1 cellular context compared by ENCODE assay signal in the genomic region with DNA sequence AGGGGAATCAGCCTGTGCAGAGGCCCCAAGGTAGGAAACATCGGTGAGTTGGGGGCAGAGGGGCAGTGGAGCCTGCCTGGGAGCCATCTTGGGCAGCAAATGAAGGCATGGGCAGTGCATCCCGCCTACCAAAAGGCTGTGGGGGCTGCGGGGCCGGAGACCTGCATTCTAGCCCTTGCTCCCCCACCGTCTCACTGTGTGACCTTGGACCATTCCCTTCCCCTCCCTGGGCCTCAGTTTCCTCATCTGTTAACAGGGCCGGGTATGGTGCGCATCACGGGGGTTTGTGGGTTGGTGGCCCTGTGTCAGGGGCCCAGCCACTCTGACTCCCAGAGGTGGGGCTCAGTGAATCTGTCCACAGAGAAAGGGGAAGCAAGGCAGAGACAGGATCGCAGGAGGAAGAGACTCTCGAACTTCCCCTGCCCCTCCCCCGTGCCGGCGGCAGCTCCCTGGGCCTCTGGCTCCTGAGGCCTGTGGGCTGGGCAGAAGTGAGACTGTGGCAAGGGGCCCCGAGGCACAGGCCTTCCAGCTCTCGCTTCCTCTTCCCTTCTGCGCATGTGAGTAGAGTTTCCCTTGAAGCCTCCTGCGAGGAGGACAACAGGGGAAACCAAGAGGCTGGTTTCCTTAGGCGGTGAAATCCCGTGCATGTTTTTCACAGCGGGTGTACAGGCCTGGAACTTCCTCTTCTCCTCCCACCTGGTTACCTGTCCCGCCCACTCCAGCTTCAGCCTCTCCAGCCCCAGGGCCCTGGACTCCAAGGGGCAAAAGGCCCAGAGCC.
TF ChIP-seq lines count a peak whose summit lies in the region.

No MANE protein-coding gene starts in this region.

TF ChIP-seq in GM12878, 131 proteins besides CTCF, POLR2A, EP300 and RAD21 (continued from another document and continues in another):
- TF ChIP-seq RUNX3 (IDR thresholded peaks at IDR 0.05; ENCODE audit: low read length) (peak; percentile 95), CHD1 (IDR thresholded peaks at IDR 0.05; ENCODE audit: low read depth, low read length) (0 out of 2 replicates have a peak, but pooled peaks have one; percentile 75), POLR2AphosphoS2 (IDR thresholded peaks at IDR 0.05; ENCODE audit: low read depth, low read length) (no peak), MEF2B (IDR thresholded peaks at IDR 0.05; ENCODE audit: partially characterized antibody, poor library complexity, severe bottlenecking) (peak; percentile 76), SPI1 (IDR thresholded peaks at IDR 0.05; ENCODE audit: borderline replicate concordance, insufficient read depth, low read depth, low read length) (peak; percentile 98), RBBP5 (conservative IDR thresholded peaks at IDR 0.05) (no peak), RAD51 (IDR thresholded peaks at IDR 0.05) (no peak), NFYA (IDR thresholded peaks at IDR 0.05; ENCODE audit: borderline replicate concordance, low read depth, low read length) (no peak), NBN (IDR thresholded peaks at IDR 0.05) (peak; percentile 94), FOXM1 (IDR thresholded peaks at IDR 0.05; ENCODE audit: low read depth, low read length) (peak; percentile 59; the same call in 1 of the 2 replicates), BRCA1 (IDR thresholded peaks at IDR 0.05; ENCODE audit: low read depth, low read length) (no peak), ZNF207 (IDR thresholded peaks at IDR 0.05; ENCODE audit: borderline replicate concordance) (peak; percentile 64), MTA2 (IDR thresholded peaks at IDR 0.05; ENCODE audit: low read depth) (peak; percentile 87), SMAD1 (IDR thresholded peaks at IDR 0.05; ENCODE audit: low read depth, partially characterized antibody) (no peak), BACH1 (IDR thresholded peaks at IDR 0.05; ENCODE audit: borderline replicate concordance) (peak; percentile 63; the same call in 1 of the 2 replicates), KLF5 (IDR thresholded peaks at IDR 0.05; ENCODE audit: partially characterized antibody) (peak; percentile 86), EED (IDR thresholded peaks at IDR 0.05; ENCODE audit: low read depth) (peak; percentile 100), FOXK2 (IDR thresholded peaks at IDR 0.05) (peak; percentile 66), BHLHE40 (IDR thresholded peaks at IDR 0.05; ENCODE audit: borderline replicate concordance in 1 of 2, low read depth in 2 of 2, low read length in 1 of 2) (peak; percentile 94 to 96), KAT2A (conservative IDR thresholded peaks at IDR 0.05; ENCODE audit: control insufficient read depth, low read depth, low read length) (no peak), BMI1 (IDR thresholded peaks at IDR 0.05; ENCODE audit: borderline replicate concordance) (0 out of 2 replicates have a peak, but pooled peaks have one; percentile 22), CBX3 (IDR thresholded peaks at IDR 0.05; ENCODE audit: borderline replicate concordance, low read depth) (no peak), PML (IDR thresholded peaks at IDR 0.05; ENCODE audit: low read length) (no peak), RELA (IDR thresholded peaks at IDR 0.05; ENCODE audit: borderline replicate concordance, partially characterized antibody) (peak; percentile 84), HDAC2 (IDR thresholded peaks at IDR 0.05) (no peak), JUND (IDR thresholded peaks at IDR 0.05; ENCODE audit: low read depth, low read length) (no peak), TARDBP (IDR thresholded peaks at IDR 0.05; ENCODE audit: borderline replicate concordance) (0 out of 2 replicates have a peak, but pooled peaks have one; percentile 31), STAT1 (conservative IDR thresholded peaks at IDR 0.05) (no peak)
- TF ChIP-seq, protein P1, sequence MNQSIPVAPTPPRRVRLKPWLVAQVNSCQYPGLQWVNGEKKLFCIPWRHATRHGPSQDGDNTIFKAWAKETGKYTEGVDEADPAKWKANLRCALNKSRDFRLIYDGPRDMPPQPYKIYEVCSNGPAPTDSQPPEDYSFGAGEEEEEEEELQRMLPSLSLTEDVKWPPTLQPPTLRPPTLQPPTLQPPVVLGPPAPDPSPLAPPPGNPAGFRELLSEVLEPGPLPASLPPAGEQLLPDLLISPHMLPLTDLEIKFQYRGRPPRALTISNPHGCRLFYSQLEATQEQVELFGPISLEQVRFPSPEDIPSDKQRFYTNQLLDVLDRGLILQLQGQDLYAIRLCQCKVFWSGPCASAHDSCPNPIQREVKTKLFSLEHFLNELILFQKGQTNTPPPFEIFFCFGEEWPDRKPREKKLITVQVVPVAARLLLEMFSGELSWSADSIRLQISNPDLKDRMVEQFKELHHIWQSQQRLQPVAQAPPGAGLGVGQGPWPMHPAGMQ (IDR thresholded peaks at IDR 0.05; ENCODE audit: borderline replicate concordance) = no peak
- TF ChIP-seq, protein P2, sequence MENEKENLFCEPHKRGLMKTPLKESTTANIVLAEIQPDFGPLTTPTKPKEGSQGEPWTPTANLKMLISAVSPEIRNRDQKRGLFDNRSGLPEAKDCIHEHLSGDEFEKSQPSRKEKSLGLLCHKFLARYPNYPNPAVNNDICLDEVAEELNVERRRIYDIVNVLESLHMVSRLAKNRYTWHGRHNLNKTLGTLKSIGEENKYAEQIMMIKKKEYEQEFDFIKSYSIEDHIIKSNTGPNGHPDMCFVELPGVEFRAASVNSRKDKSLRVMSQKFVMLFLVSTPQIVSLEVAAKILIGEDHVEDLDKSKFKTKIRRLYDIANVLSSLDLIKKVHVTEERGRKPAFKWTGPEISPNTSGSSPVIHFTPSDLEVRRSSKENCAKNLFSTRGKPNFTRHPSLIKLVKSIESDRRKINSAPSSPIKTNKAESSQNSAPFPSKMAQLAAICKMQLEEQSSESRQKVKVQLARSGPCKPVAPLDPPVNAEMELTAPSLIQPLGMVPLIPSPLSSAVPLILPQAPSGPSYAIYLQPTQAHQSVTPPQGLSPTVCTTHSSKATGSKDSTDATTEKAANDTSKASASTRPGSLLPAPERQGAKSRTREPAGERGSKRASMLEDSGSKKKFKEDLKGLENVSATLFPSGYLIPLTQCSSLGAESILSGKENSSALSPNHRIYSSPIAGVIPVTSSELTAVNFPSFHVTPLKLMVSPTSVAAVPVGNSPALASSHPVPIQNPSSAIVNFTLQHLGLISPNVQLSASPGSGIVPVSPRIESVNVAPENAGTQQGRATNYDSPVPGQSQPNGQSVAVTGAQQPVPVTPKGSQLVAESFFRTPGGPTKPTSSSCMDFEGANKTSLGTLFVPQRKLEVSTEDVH (IDR thresholded peaks at IDR 0.05; ENCODE audit: low read depth, partially characterized antibody) = no peak
- TF ChIP-seq, protein P3, sequence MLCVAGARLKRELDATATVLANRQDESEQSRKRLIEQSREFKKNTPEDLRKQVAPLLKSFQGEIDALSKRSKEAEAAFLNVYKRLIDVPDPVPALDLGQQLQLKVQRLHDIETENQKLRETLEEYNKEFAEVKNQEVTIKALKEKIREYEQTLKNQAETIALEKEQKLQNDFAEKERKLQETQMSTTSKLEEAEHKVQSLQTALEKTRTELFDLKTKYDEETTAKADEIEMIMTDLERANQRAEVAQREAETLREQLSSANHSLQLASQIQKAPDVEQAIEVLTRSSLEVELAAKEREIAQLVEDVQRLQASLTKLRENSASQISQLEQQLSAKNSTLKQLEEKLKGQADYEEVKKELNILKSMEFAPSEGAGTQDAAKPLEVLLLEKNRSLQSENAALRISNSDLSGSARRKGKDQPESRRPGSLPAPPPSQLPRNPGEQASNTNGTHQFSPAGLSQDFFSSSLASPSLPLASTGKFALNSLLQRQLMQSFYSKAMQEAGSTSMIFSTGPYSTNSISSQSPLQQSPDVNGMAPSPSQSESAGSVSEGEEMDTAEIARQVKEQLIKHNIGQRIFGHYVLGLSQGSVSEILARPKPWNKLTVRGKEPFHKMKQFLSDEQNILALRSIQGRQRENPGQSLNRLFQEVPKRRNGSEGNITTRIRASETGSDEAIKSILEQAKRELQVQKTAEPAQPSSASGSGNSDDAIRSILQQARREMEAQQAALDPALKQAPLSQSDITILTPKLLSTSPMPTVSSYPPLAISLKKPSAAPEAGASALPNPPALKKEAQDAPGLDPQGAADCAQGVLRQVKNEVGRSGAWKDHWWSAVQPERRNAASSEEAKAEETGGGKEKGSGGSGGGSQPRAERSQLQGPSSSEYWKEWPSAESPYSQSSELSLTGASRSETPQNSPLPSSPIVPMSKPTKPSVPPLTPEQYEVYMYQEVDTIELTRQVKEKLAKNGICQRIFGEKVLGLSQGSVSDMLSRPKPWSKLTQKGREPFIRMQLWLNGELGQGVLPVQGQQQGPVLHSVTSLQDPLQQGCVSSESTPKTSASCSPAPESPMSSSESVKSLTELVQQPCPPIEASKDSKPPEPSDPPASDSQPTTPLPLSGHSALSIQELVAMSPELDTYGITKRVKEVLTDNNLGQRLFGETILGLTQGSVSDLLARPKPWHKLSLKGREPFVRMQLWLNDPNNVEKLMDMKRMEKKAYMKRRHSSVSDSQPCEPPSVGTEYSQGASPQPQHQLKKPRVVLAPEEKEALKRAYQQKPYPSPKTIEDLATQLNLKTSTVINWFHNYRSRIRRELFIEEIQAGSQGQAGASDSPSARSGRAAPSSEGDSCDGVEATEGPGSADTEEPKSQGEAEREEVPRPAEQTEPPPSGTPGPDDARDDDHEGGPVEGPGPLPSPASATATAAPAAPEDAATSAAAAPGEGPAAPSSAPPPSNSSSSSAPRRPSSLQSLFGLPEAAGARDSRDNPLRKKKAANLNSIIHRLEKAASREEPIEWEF (IDR thresholded peaks at IDR 0.05; ENCODE audit: insufficient replicate concordance, low read depth, low read length) = peak; percentile 59
- TF ChIP-seq, protein P4, sequence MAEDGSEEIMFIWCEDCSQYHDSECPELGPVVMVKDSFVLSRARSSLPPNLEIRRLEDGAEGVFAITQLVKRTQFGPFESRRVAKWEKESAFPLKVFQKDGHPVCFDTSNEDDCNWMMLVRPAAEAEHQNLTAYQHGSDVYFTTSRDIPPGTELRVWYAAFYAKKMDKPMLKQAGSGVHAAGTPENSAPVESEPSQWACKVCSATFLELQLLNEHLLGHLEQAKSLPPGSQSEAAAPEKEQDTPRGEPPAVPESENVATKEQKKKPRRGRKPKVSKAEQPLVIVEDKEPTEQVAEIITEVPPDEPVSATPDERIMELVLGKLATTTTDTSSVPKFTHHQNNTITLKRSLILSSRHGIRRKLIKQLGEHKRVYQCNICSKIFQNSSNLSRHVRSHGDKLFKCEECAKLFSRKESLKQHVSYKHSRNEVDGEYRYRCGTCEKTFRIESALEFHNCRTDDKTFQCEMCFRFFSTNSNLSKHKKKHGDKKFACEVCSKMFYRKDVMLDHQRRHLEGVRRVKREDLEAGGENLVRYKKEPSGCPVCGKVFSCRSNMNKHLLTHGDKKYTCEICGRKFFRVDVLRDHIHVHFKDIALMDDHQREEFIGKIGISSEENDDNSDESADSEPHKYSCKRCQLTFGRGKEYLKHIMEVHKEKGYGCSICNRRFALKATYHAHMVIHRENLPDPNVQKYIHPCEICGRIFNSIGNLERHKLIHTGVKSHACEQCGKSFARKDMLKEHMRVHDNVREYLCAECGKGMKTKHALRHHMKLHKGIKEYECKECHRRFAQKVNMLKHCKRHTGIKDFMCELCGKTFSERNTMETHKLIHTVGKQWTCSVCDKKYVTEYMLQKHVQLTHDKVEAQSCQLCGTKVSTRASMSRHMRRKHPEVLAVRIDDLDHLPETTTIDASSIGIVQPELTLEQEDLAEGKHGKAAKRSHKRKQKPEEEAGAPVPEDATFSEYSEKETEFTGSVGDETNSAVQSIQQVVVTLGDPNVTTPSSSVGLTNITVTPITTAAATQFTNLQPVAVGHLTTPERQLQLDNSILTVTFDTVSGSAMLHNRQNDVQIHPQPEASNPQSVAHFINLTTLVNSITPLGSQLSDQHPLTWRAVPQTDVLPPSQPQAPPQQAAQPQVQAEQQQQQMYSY (CRISPR knock-in tag; IDR thresholded peaks at IDR 0.05) = 0 out of 2 replicates have a peak, but pooled peaks have one; percentile 17
- TF ChIP-seq, protein P5, sequence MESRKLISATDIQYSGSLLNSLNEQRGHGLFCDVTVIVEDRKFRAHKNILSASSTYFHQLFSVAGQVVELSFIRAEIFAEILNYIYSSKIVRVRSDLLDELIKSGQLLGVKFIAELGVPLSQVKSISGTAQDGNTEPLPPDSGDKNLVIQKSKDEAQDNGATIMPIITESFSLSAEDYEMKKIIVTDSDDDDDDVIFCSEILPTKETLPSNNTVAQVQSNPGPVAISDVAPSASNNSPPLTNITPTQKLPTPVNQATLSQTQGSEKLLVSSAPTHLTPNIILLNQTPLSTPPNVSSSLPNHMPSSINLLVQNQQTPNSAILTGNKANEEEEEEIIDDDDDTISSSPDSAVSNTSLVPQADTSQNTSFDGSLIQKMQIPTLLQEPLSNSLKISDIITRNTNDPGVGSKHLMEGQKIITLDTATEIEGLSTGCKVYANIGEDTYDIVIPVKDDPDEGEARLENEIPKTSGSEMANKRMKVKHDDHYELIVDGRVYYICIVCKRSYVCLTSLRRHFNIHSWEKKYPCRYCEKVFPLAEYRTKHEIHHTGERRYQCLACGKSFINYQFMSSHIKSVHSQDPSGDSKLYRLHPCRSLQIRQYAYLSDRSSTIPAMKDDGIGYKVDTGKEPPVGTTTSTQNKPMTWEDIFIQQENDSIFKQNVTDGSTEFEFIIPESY (IDR thresholded peaks at IDR 0.05) = no peak
- TF ChIP-seq, protein P6, sequence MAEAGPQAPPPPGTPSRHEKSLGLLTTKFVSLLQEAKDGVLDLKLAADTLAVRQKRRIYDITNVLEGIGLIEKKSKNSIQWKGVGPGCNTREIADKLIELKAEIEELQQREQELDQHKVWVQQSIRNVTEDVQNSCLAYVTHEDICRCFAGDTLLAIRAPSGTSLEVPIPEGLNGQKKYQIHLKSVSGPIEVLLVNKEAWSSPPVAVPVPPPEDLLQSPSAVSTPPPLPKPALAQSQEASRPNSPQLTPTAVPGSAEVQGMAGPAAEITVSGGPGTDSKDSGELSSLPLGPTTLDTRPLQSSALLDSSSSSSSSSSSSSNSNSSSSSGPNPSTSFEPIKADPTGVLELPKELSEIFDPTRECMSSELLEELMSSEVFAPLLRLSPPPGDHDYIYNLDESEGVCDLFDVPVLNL (IDR thresholded peaks at IDR 0.05; ENCODE audit: low read depth, low read length) = no peak
- TF ChIP-seq, protein P7, sequence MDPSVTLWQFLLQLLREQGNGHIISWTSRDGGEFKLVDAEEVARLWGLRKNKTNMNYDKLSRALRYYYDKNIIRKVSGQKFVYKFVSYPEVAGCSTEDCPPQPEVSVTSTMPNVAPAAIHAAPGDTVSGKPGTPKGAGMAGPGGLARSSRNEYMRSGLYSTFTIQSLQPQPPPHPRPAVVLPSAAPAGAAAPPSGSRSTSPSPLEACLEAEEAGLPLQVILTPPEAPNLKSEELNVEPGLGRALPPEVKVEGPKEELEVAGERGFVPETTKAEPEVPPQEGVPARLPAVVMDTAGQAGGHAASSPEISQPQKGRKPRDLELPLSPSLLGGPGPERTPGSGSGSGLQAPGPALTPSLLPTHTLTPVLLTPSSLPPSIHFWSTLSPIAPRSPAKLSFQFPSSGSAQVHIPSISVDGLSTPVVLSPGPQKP (IDR thresholded peaks at IDR 0.05; ENCODE audit: low read depth, low read length) = no peak
